ENCODE assay signal across 8 cellular contexts in genomic region chr4:26319467-26320158, GRCh38. TPM values are rescaled to one million over a fixed set of nuclear protein-coding genes. Genes with fewer than 3 reads are reported as not detected.
DNase-seq lines count a peak whose midpoint lies in the region; ATAC-seq and TF ChIP-seq lines count a peak whose summit lies in the region.

No MANE protein-coding gene starts in this region.

- ATAC-seq in naive thymus-derived CD8-positive, alpha-beta T cell: peak; percentile 72 to 78
- ATAC-seq in stimulated activated naive B cell treated with anti-CD40 and anti-IgM and Interleukin-4, amounts not matched to agents 10 μg/mL and 1 μg/mL and 100 μg/mL, for 72 hours (replicated peaks): peak; percentile 76 to 80

- H3K4me1 Mint-ChIP-seq in activated T-helper 2 cell treated with anti-CD3 and anti-CD28 coated beads, Interferon-gamma antibody, Interleukin-2, Interleukin-4, amounts not matched to agents 10 μg/mL and 5 μg/mL and 100 μg/mL, durations not matched to agents 14 hours and 24 hours and 36 hours (ENCODE audit: low read depth): peaks cover 29% of the 10 kb centered on the region
- peaks cover 20 to 44% (median 34%) of the 10 kb centered on the region in 4 donors for H3K4me1 Mint-ChIP-seq in naive thymus-derived CD8-positive, alpha-beta T cell
- peaks cover 24 to 29% of the 10 kb centered on the region in 2 donors for H3K4me1 Mint-ChIP-seq in stimulated activated naive B cell treated with anti-CD40 and anti-IgM and Interleukin-4, amounts not matched to agents 10 μg/mL and 1 μg/mL and 100 μg/mL, for 72 hours

- H3K9me3 Mint-ChIP-seq in activated T-helper 2 cell treated with anti-CD3 and anti-CD28 coated beads, Interferon-gamma antibody, Interleukin-2, Interleukin-4, amounts not matched to agents 10 μg/mL and 5 μg/mL and 100 μg/mL, durations not matched to agents 14 hours and 24 hours and 36 hours: peaks cover 29% of the 10 kb centered on the region
- peaks cover 3 to 17% (median 10%) of the 10 kb centered on the region in 9 donors for H3K9me3 Mint-ChIP-seq in naive thymus-derived CD8-positive, alpha-beta T cell
- peaks cover 8 to 10% of the 10 kb centered on the region in 2 donors for H3K9me3 Mint-ChIP-seq in stimulated activated naive B cell treated with anti-CD40 and anti-IgM and Interleukin-4, amounts not matched to agents 10 μg/mL and 1 μg/mL and 100 μg/mL, for 72 hours

- TF ChIP-seq CTCF in fibroblast of mammary gland (conservative IDR thresholded peaks at IDR 0.05; ENCODE audit: control insufficient read depth, insufficient read depth, low read depth, low read length): no peak

- DNase-seq in ELF-1 (ENCODE audit: low read depth, low spot score) (peak; percentile 98), GOT3 (lab: John Stamatoyannopoulos, UW) (peak; percentile 93), LHCN-M2 (ENCODE audit: low read depth) (peak; percentile 100), RPMI7951 (ENCODE audit: low read depth) (peak; percentile 99), fibroblast of mammary gland (ENCODE audit: low read depth) (peak; percentile 100)
- peak; percentile 99 for DNase-seq in activated T-helper 2 cell treated with anti-CD3 and anti-CD28 coated beads, Interferon-gamma antibody, Interleukin-2, Interleukin-4, amounts not matched to agents 10 μg/mL and 5 μg/mL and 100 μg/mL, durations not matched to agents 14 hours and 24 hours and 36 hours (ENCODE audit: low spot score)
- peak; percentile 82 to 98 (median 94) for DNase-seq in naive thymus-derived CD8-positive, alpha-beta T cell
- DNase-seq in stimulated activated naive B cell treated with anti-CD40 and anti-IgM and Interleukin-4, amounts not matched to agents 10 μg/mL and 1 μg/mL and 100 μg/mL, for 72 hours: peak; percentile 99

- H3K36me3 Mint-ChIP-seq in activated T-helper 2 cell treated with anti-CD3 and anti-CD28 coated beads, Interferon-gamma antibody, Interleukin-2, Interleukin-4, amounts not matched to agents 10 μg/mL and 5 μg/mL and 100 μg/mL, durations not matched to agents 14 hours and 24 hours and 36 hours (ENCODE audit: low read depth): peaks cover 69% of the 10 kb centered on the region
- peaks cover 0 to 5% (median 0%) of the 10 kb centered on the region in 3 donors for H3K36me3 Mint-ChIP-seq in naive thymus-derived CD8-positive, alpha-beta T cell
- H3K36me3 Mint-ChIP-seq in stimulated activated naive B cell treated with anti-CD40 and anti-IgM and Interleukin-4, amounts not matched to agents 10 μg/mL and 1 μg/mL and 100 μg/mL, for 72 hours: peaks cover 7 to 10% of the 10 kb centered on the region in 2 donors

- peak overlapping the region; percentile 73 for H3K4me3 ChIP-seq in fibroblast of mammary gland (ENCODE audit: control insufficient read depth, low read depth, low read length)

- intact Hi-C loops in activated T-helper 2 cell treated with anti-CD3 and anti-CD28 coated beads, Interferon-gamma antibody, Interleukin-2, Interleukin-4, amounts not matched to agents 10 μg/mL and 5 μg/mL and 100 μg/mL, durations not matched to agents 14 hours and 24 hours and 36 hours (cut with micrococcal nuclease): loop anchor here (1.0 kb wide), 9 partner anchors 11 to 541 kb away; partner anchors contain the start of gene STIM2

- no peaks in the 10 kb centered on the region for H3K27me3 Mint-ChIP-seq in activated T-helper 2 cell treated with anti-CD3 and anti-CD28 coated beads, Interferon-gamma antibody, Interleukin-2, Interleukin-4, amounts not matched to agents 10 μg/mL and 5 μg/mL and 100 μg/mL, durations not matched to agents 14 hours and 24 hours and 36 hours (ENCODE audit: low read depth)
- H3K27me3 Mint-ChIP-seq in naive thymus-derived CD8-positive, alpha-beta T cell: no peaks in the 10 kb centered on the region
- no peaks in the 10 kb centered on the region for H3K27me3 Mint-ChIP-seq in stimulated activated naive B cell treated with anti-CD40 and anti-IgM and Interleukin-4, amounts not matched to agents 10 μg/mL and 1 μg/mL and 100 μg/mL, for 72 hours

- peak overlapping the region; percentile 97 for H3K4me3 Mint-ChIP-seq in activated T-helper 2 cell treated with anti-CD3 and anti-CD28 coated beads, Interferon-gamma antibody, Interleukin-2, Interleukin-4, amounts not matched to agents 10 μg/mL and 5 μg/mL and 100 μg/mL, durations not matched to agents 14 hours and 24 hours and 36 hours (ENCODE audit: low read depth)
- H3K4me3 Mint-ChIP-seq in naive thymus-derived CD8-positive, alpha-beta T cell: peak overlapping the region; percentile 92 to 100 (median 98)
- H3K4me3 Mint-ChIP-seq in stimulated activated naive B cell treated with anti-CD40 and anti-IgM and Interleukin-4, amounts not matched to agents 10 μg/mL and 1 μg/mL and 100 μg/mL, for 72 hours: peak overlapping the region; percentile 92 to 98

- POLR2A ChIA-PET in naive thymus-derived CD8-positive, alpha-beta T cell (lab: Charles Lee): interaction anchor here (0.6 to 2.3 kb wide), 11 partner anchors 10 to 1007 kb away, joined by 3 to 10 read pairs (median 3); partner anchors contain the start of genes SMIM20 and TBC1D19

- peak overlapping the region; percentile 100 for H3K27ac Mint-ChIP-seq in activated T-helper 2 cell treated with anti-CD3 and anti-CD28 coated beads, Interferon-gamma antibody, Interleukin-2, Interleukin-4, amounts not matched to agents 10 μg/mL and 5 μg/mL and 100 μg/mL, durations not matched to agents 14 hours and 24 hours and 36 hours
- H3K27ac Mint-ChIP-seq in naive thymus-derived CD8-positive, alpha-beta T cell: peak overlapping the region; percentile 95 to 99 (median 98)
- peak overlapping the region; percentile 99 for H3K27ac Mint-ChIP-seq in stimulated activated naive B cell treated with anti-CD40 and anti-IgM and Interleukin-4, amounts not matched to agents 10 μg/mL and 1 μg/mL and 100 μg/mL, for 72 hours

RNA-seq across cellular contexts. Expression of gene RBPJ, which starts 1.2 kb away (rescaled TPM):
- 104 and 133 TPM in 2 replicates for total RNA-seq in LHCN-M2 (2014; rRNA removed)
- 28.0 TPM for polyA plus RNA-seq in LHCN-M2 (2012)
- total RNA-seq in RPMI7951 (2014; rRNA removed; shearing (Covaris generic)): 76.4 and 92.3 TPM in 2 replicates
- 527 and 540 TPM in 2 replicates for total RNA-seq in activated T-helper 2 cell treated with anti-CD3 and anti-CD28 coated beads, Interferon-gamma antibody, Interleukin-2, Interleukin-4, amounts not matched to agents 10 μg/mL and 5 μg/mL and 100 μg/mL, durations not matched to agents 14 hours and 24 hours and 36 hours
- 10 to 100 TPM; 56.2 to 59.6 TPM for total RNA-seq in naive thymus-derived CD8-positive, alpha-beta T cell
- 10 to 100 TPM; 49.1 to 78.4 (median 73.2) TPM for polyA plus RNA-seq in naive thymus-derived CD8-positive, alpha-beta T cell

Comparison
In these comparisons a context has a peak if more than half of its experiments do, and no peak if none do; other contexts are left out.
1. Peak in every context shown above with its lines: DNase-seq, ATAC-seq and H3K4me3 ChIP-seq.